Comparison of ENCODE assay signal across 21 cellular contexts in genomic region chr10:96338279-96338925, GRCh38. TPM values are rescaled to one million over a fixed set of nuclear protein-coding genes. Genes with fewer than 3 reads are reported as not detected.
DNase-seq lines count a peak whose midpoint lies in the region; ATAC-seq and TF ChIP-seq lines count a peak whose summit lies in the region.
"Had no signal": no experiment of that assay in that cellular context is flagged by ENCODE, and none has a peak within 500 bp of the region (broad histone marks: within the 10 kb centered on the region; RNA-seq: fewer than 3 reads in every experiment).

No MANE protein-coding gene starts in this region.

- DNase-seq in COLO829 (ENCODE audit: low spot score) (peak; percentile 6), retinal pigment epithelial cell (ENCODE audit: low read depth) (peak; percentile 2)
- DNase-seq in activated T-cell treated with anti-CD3 and anti-CD28 coated beads, Interleukin-2, amount 50 U/mL, for 72 hours, result no peak
- DNase-seq in effector CD8-positive, alpha-beta T cell (lab: John Stamatoyannopoulos, UW), result no peak
- no peak for DNase-seq in activated CD4-positive, alpha-beta memory T cell treated with anti-CD3 and anti-CD28 coated beads, Interleukin-2, amount 10 ng/mL, durations not matched to agents 7 days and 5 days
- DNase-seq: BE2C; CD4-positive, CD25-positive, alpha-beta regulatory T cell; HCEC 1CT; Karpas-422; NCI-H1417 treated with DMSO at 0.1 percent for 48 hours; NCI-H187 treated with DMSO at 0.1 percent for 48 hours; NCI-H226; NCI-H524; PC-9; SIG-M5 had no signal

- ATAC-seq in activated T-cell treated with anti-CD3 and anti-CD28 coated beads, Interleukin-2, amount 50 U/mL, for 72 hours (replicated peaks in 1 of 2), result no peak

- no peaks in the 10 kb centered on the region for H3K9me3 Mint-ChIP-seq in activated T-cell treated with anti-CD3 and anti-CD28 coated beads, Interleukin-2, amount 50 U/mL, for 72 hours
- H3K9me3 Mint-ChIP-seq in activated CD4-positive, alpha-beta memory T cell treated with anti-CD3 and anti-CD28 coated beads, Interleukin-2, amount 10 ng/mL, durations not matched to agents 7 days and 5 days, result no peaks in the 10 kb centered on the region
- H3K9me3 Mint-ChIP-seq: CD4-positive, CD25-positive, alpha-beta regulatory T cell; IgD-negative memory B cell had no signal

- no peaks in the 10 kb centered on the region for H3K36me3 Mint-ChIP-seq in activated T-cell treated with anti-CD3 and anti-CD28 coated beads, Interleukin-2, amount 50 U/mL, for 72 hours (ENCODE audit: insufficient read depth in 2 of 2)
- no peaks in the 10 kb centered on the region for H3K36me3 Mint-ChIP-seq in activated CD4-positive, alpha-beta memory T cell treated with anti-CD3 and anti-CD28 coated beads, Interleukin-2, amount 10 ng/mL, durations not matched to agents 7 days and 5 days (ENCODE audit: low read depth)
- H3K36me3 Mint-ChIP-seq: CD4-positive, CD25-positive, alpha-beta regulatory T cell; IgD-negative memory B cell had no signal

- H3K27ac ChIP-seq in cingulate gyrus (ENCODE audit: low read depth, low read length) (peak overlapping the region; percentile 89), layer of hippocampus (ENCODE audit: low read depth, low read length) (peak overlapping the region; percentile 59)
- H3K27ac ChIP-seq: PC-9, RWPE1 had no signal

- TF ChIP-seq CTCF in retinal pigment epithelial cell (conservative IDR thresholded peaks at IDR 0.05; ENCODE audit: low read depth, low read length), result no peak

- H3K27me3 ChIP-seq in layer of hippocampus (ENCODE audit: control insufficient read depth, insufficient read depth, low read length), result no peaks in the 10 kb centered on the region
- H3K27me3 ChIP-seq: BE2C had no signal

- H3K27me3 Mint-ChIP-seq in activated T-cell treated with anti-CD3 and anti-CD28 coated beads, Interleukin-2, amount 50 U/mL, for 72 hours (ENCODE audit: low read depth), result no peaks in the 10 kb centered on the region
- H3K27me3 Mint-ChIP-seq in activated CD4-positive, alpha-beta memory T cell treated with anti-CD3 and anti-CD28 coated beads, Interleukin-2, amount 10 ng/mL, durations not matched to agents 7 days and 5 days, result peaks cover 24% of the 10 kb centered on the region

- peaks cover 28% of the 10 kb centered on the region for H3K4me1 Mint-ChIP-seq in activated T-cell treated with anti-CD3 and anti-CD28 coated beads, Interleukin-2, amount 50 U/mL, for 72 hours (ENCODE audit: low read depth)
- H3K4me1 Mint-ChIP-seq in activated CD4-positive, alpha-beta memory T cell treated with anti-CD3 and anti-CD28 coated beads, Interleukin-2, amount 10 ng/mL, durations not matched to agents 7 days and 5 days, result peaks cover 3% of the 10 kb centered on the region
- H3K4me1 Mint-ChIP-seq: IgD-negative memory B cell had no signal

- CTCF ChIA-PET in activated CD4-positive, alpha-beta memory T cell treated with anti-CD3 and anti-CD28 coated beads, Interleukin-2, amount 10 ng/mL, durations not matched to agents 7 days and 5 days (lab: Charles Lee), result interaction anchor here (0.7 to 1.3 kb wide), 2 partner anchors 33 to 109 kb away, joined by 3 to 6 read pairs; no protein-coding TSS in a partner anchor

- POLR2A ChIA-PET in activated CD4-positive, alpha-beta memory T cell treated with anti-CD3 and anti-CD28 coated beads, Interleukin-2, amount 10 ng/mL, durations not matched to agents 7 days and 5 days (lab: Charles Lee), result no interaction called here

- H3K4me3 ChIP-seq in retinal pigment epithelial cell (ENCODE audit: low read length), result no peak overlapping the region
- H3K4me3 ChIP-seq: PC-9 had no signal

- H3K27ac Mint-ChIP-seq in activated T-cell treated with anti-CD3 and anti-CD28 coated beads, Interleukin-2, amount 50 U/mL, for 72 hours, result no peak overlapping the region
- H3K27ac Mint-ChIP-seq in activated CD4-positive, alpha-beta memory T cell treated with anti-CD3 and anti-CD28 coated beads, Interleukin-2, amount 10 ng/mL, durations not matched to agents 7 days and 5 days, result no peak overlapping the region
- H3K27ac Mint-ChIP-seq: CD4-positive, CD25-positive, alpha-beta regulatory T cell; IgD-negative memory B cell had no signal

- no peak overlapping the region for H3K4me3 Mint-ChIP-seq in activated T-cell treated with anti-CD3 and anti-CD28 coated beads, Interleukin-2, amount 50 U/mL, for 72 hours
- no peak overlapping the region for H3K4me3 Mint-ChIP-seq in activated CD4-positive, alpha-beta memory T cell treated with anti-CD3 and anti-CD28 coated beads, Interleukin-2, amount 10 ng/mL, durations not matched to agents 7 days and 5 days
- H3K4me3 Mint-ChIP-seq: CD4-positive, CD25-positive, alpha-beta regulatory T cell; IgD-negative memory B cell had no signal

RNA-seq across cellular contexts. Expression of gene OPALIN, which starts 20.4 kb away (rescaled TPM):
- not detected for total RNA-seq in activated T-cell treated with anti-CD3 and anti-CD28 coated beads, Interleukin-2, amount 50 U/mL, for 72 hours
- total RNA-seq in activated CD4-positive, alpha-beta memory T cell treated with anti-CD3 and anti-CD28 coated beads, Interleukin-2, amount 10 ng/mL, durations not matched to agents 7 days and 5 days, result not detected
- total RNA-seq: A172; CD4-positive, CD25-positive, alpha-beta regulatory T cell; MCF 10A; PC-9 had no signal

RNA-seq across cellular contexts. Expression of gene DNTT, which starts 34.2 kb away (rescaled TPM):
- not detected for total RNA-seq in activated T-cell treated with anti-CD3 and anti-CD28 coated beads, Interleukin-2, amount 50 U/mL, for 72 hours
- total RNA-seq in activated CD4-positive, alpha-beta memory T cell treated with anti-CD3 and anti-CD28 coated beads, Interleukin-2, amount 10 ng/mL, durations not matched to agents 7 days and 5 days, result not detected
- total RNA-seq: A172; CD4-positive, CD25-positive, alpha-beta regulatory T cell; MCF 10A; PC-9 had no signal

Comparison
In these comparisons a context has a peak if more than half of its experiments do, and no peak if none do; other contexts are left out.
1. DNase-seq: peak in COLO829 (single experiment) and retinal pigment epithelial cell (single experiment); none in activated T-cell treated with anti-CD3 and anti-CD28 coated beads, Interleukin-2, amount 50 U/mL, for 72 hours (0 of 2), effector CD8-positive, alpha-beta T cell (single experiment) and activated CD4-positive, alpha-beta memory T cell treated with anti-CD3 and anti-CD28 coated beads, Interleukin-2, amount 10 ng/mL, durations not matched to agents 7 days and 5 days (single experiment).